ENCODE assay signal across 8 cellular contexts in the genomic region with DNA sequence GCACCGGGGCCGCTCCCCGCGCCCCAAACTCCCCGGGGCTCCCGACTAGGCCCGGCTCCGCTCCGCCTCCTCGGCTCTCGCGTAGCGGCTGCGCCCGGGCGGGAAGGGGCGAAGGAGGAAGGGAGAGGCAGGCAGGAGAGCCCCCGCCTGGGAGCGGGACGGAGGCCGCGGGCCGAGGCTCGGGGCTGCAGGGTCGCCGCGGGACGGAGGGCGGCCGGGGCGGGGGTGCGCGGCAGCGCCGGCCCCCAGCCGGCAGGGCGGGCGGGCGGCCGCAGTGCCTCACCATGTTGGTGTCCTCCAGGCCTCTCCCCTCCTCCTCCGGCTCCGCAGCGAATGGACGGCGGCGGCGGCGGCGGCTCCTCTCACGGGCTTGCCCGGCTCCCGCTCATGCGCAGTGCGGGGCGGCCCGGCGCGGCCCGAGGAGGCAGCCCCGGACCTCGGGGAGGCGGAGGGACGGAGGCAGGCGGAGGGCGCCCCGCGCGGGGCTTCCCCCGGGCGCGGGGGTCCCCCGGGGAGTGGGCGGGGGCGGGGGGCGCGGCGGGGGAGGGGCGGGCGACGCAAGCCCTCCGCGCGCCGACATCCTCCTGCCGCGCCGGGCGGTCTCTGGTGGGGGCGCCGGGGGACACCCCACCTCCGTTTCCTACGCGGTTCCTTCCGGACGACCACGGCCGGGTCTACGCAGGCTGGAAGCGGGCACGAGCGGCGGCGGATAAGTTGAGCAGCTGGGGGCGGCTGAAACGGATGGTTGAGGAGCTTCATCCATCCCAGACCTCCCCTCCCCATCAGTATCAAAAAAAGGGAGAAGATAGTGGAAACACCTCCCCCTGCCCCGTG. TPM values are rescaled to one million over a fixed set of nuclear protein-coding genes. Genes with fewer than 3 reads are reported as not detected.
DNase-seq lines count a peak whose midpoint lies in the region; ATAC-seq and TF ChIP-seq lines count a peak whose summit lies in the region.

TSS of gene DCUN1D1 (minus strand) at position 335 of the 834 bp plus-strand sequence. CDS start at position 286, 49 bp downstream.

- H3K36me3 ChIP-seq in KOPT-K1 (ENCODE audit: insufficient read depth, low read length), result no peaks in the 10 kb centered on the region

- peak within 1 kb of the TSS; percentile 83 for H3K27ac Mint-ChIP-seq in activated T-helper 2 cell treated with anti-CD3 and anti-CD28 coated beads, Interferon-gamma antibody, Interleukin-2, Interleukin-4, amounts not matched to agents 10 μg/mL and 5 μg/mL and 100 μg/mL, durations not matched to agents 14 hours and 24 hours and 36 hours
- H3K27ac Mint-ChIP-seq in natural killer cell treated with Interleukin-12 subunit alpha and Interleukin-12 subunit beta and Interleukin-15 and Interleukin-18, amount 100 ng/mL, for 72 hours, result peak within 1 kb of the TSS; percentile 81 to 93

- peak; percentile 83 for ATAC-seq in GM21786 (IDR thresholded peaks at IDR 0.05; ENCODE audit: unreplicated experiment)
- peak; percentile 97 to 98 for ATAC-seq in natural killer cell treated with Interleukin-12 subunit alpha and Interleukin-12 subunit beta and Interleukin-15 and Interleukin-18, amount 100 ng/mL, for 72 hours

- peaks cover 5% of the 10 kb centered on the region for H3K36me3 Mint-ChIP-seq in activated T-helper 2 cell treated with anti-CD3 and anti-CD28 coated beads, Interferon-gamma antibody, Interleukin-2, Interleukin-4, amounts not matched to agents 10 μg/mL and 5 μg/mL and 100 μg/mL, durations not matched to agents 14 hours and 24 hours and 36 hours (ENCODE audit: low read depth)
- H3K36me3 Mint-ChIP-seq in natural killer cell treated with Interleukin-12 subunit alpha and Interleukin-12 subunit beta and Interleukin-15 and Interleukin-18, amount 100 ng/mL, for 72 hours, result peaks cover 5% of the 10 kb centered on the region

- H3K9me3 ChIP-seq in KOPT-K1 (ENCODE audit: insufficient read depth, low read length, poor library complexity, severe bottlenecking), result no peaks in the 10 kb centered on the region

- TF ChIP-seq POLR2A in Raji (IDR thresholded peaks at IDR 0.05; ENCODE audit: insufficient read depth, low read depth, low read length), result peak; percentile 64

- H3K27me3 Mint-ChIP-seq in activated T-helper 2 cell treated with anti-CD3 and anti-CD28 coated beads, Interferon-gamma antibody, Interleukin-2, Interleukin-4, amounts not matched to agents 10 μg/mL and 5 μg/mL and 100 μg/mL, durations not matched to agents 14 hours and 24 hours and 36 hours (ENCODE audit: low read depth), result no peaks in the 10 kb centered on the region
- H3K27me3 Mint-ChIP-seq in natural killer cell treated with Interleukin-12 subunit alpha and Interleukin-12 subunit beta and Interleukin-15 and Interleukin-18, amount 100 ng/mL, for 72 hours, result no peaks in the 10 kb centered on the region

- peak within 1 kb of the TSS; percentile 69 for H3K27ac ChIP-seq in KOPT-K1 (ENCODE audit: low read depth, low read length, poor library complexity, severe bottlenecking)

- intact Hi-C loops in activated T-helper 2 cell treated with anti-CD3 and anti-CD28 coated beads, Interferon-gamma antibody, Interleukin-2, Interleukin-4, amounts not matched to agents 10 μg/mL and 5 μg/mL and 100 μg/mL, durations not matched to agents 14 hours and 24 hours and 36 hours (cut with micrococcal nuclease), result no loop called here

- H3K4me3 Mint-ChIP-seq in activated T-helper 2 cell treated with anti-CD3 and anti-CD28 coated beads, Interferon-gamma antibody, Interleukin-2, Interleukin-4, amounts not matched to agents 10 μg/mL and 5 μg/mL and 100 μg/mL, durations not matched to agents 14 hours and 24 hours and 36 hours (ENCODE audit: low read depth), result peak within 1 kb of the TSS; percentile 95
- H3K4me3 Mint-ChIP-seq in natural killer cell treated with Interleukin-12 subunit alpha and Interleukin-12 subunit beta and Interleukin-15 and Interleukin-18, amount 100 ng/mL, for 72 hours, result peak within 1 kb of the TSS; percentile 97

- H3K4me1 Mint-ChIP-seq in activated T-helper 2 cell treated with anti-CD3 and anti-CD28 coated beads, Interferon-gamma antibody, Interleukin-2, Interleukin-4, amounts not matched to agents 10 μg/mL and 5 μg/mL and 100 μg/mL, durations not matched to agents 14 hours and 24 hours and 36 hours (ENCODE audit: low read depth), result peaks cover 32% of the 10 kb centered on the region
- H3K4me1 Mint-ChIP-seq in natural killer cell treated with Interleukin-12 subunit alpha and Interleukin-12 subunit beta and Interleukin-15 and Interleukin-18, amount 100 ng/mL, for 72 hours (ENCODE audit: low read depth in 2 of 2), result peaks cover 15 to 34% of the 10 kb centered on the region in 2 donors

- DNase-seq in Daoy (ENCODE audit: low read depth) (peak; percentile 95), fibroblast of peridontal ligament (ENCODE audit: extremely low read depth) (peak; percentile 65)
- DNase-seq in activated T-helper 2 cell treated with anti-CD3 and anti-CD28 coated beads, Interferon-gamma antibody, Interleukin-2, Interleukin-4, amounts not matched to agents 10 μg/mL and 5 μg/mL and 100 μg/mL, durations not matched to agents 14 hours and 24 hours and 36 hours (ENCODE audit: low spot score), result peak; percentile 84
- peak; percentile 94 for DNase-seq in natural killer cell treated with Interleukin-12 subunit alpha and Interleukin-12 subunit beta and Interleukin-15 and Interleukin-18, amount 100 ng/mL, for 72 hours (ENCODE audit: low spot score)
- peak; percentile 88 for DNase-seq in stimulated activated naive CD4-positive, alpha-beta T cell treated with Interleukin-2 at 50 U/mL for 16 hours (lab: John Stamatoyannopoulos, UW)

- no peaks in the 10 kb centered on the region for H3K9me3 Mint-ChIP-seq in activated T-helper 2 cell treated with anti-CD3 and anti-CD28 coated beads, Interferon-gamma antibody, Interleukin-2, Interleukin-4, amounts not matched to agents 10 μg/mL and 5 μg/mL and 100 μg/mL, durations not matched to agents 14 hours and 24 hours and 36 hours
- H3K9me3 Mint-ChIP-seq in natural killer cell treated with Interleukin-12 subunit alpha and Interleukin-12 subunit beta and Interleukin-15 and Interleukin-18, amount 100 ng/mL, for 72 hours, result no peaks in the 10 kb centered on the region

RNA-seq across cellular contexts. Expression of gene DCUN1D1, which starts in this region (rescaled TPM):
- total RNA-seq in Daoy (2014; rRNA removed; shearing (Covaris generic)), result 30.8 and 51.3 TPM in 2 replicates
- 59.8 and 64.8 TPM in 2 replicates for total RNA-seq in activated T-helper 2 cell treated with anti-CD3 and anti-CD28 coated beads, Interferon-gamma antibody, Interleukin-2, Interleukin-4, amounts not matched to agents 10 μg/mL and 5 μg/mL and 100 μg/mL, durations not matched to agents 14 hours and 24 hours and 36 hours
- total RNA-seq in natural killer cell treated with Interleukin-12 subunit alpha and Interleukin-12 subunit beta and Interleukin-15 and Interleukin-18, amount 100 ng/mL, for 72 hours, result 10 to 100 TPM; 49.6 to 55.9 TPM

Comparison
In these comparisons a context has a peak if more than half of its experiments do, and no peak if none do; other contexts are left out.
1. Peak in every context shown above with its lines: DNase-seq, ATAC-seq and H3K27ac ChIP-seq.